32 cellular contexts compared by ENCODE assay signal in genomic region chr15:60318236-60318867, GRCh38.
"Had no signal": no experiment of that assay in that cellular context is flagged by ENCODE, and none has a peak within 500 bp of the region (broad histone marks: within the 10 kb centered on the region; RNA-seq: fewer than 3 reads in every experiment).

No MANE protein-coding gene starts in this region.

- H3K4me1 ChIP-seq: Peyer's patch, SJCRH30 had no signal

- H3K27ac ChIP-seq: Peyer's patch, RWPE1, SJCRH30 had no signal

- H3K36me3 Mint-ChIP-seq: activated CD8-positive, alpha-beta memory T cell treated with anti-CD3 and anti-CD28 coated beads, Interleukin-2, amount 10 ng/mL, durations not matched to agents 7 days and 5 days; activated naive CD8-positive, alpha-beta T cell; brain had no signal

- DNase-seq: activated B cell treated with CpG ODN at 0.5 μM for 24 hours; activated CD4-positive, alpha-beta T cell treated with anti-CD3 and anti-CD28 coated beads for 1 hour; activated CD4-positive, alpha-beta T cell treated with anti-CD3 and anti-CD28 coated beads, Interleukin-2, amount 10 ng/mL, durations not matched to agents 24 days and 14 days; activated CD4-positive, alpha-beta T cell treated with anti-CD3 and anti-CD28 coated beads, Interleukin-2, amount 50 U/mL, for 48 hours; activated CD8-positive, alpha-beta memory T cell treated with anti-CD3 and anti-CD28 coated beads, Interleukin-2, amount 10 ng/mL, durations not matched to agents 7 days and 5 days; activated gamma-delta T cell; activated naive CD4-positive, alpha-beta T cell treated with anti-CD3 and anti-CD28 coated beads for 36 hours; activated T-cell treated with anti-CD3 and anti-CD28 coated beads, Interleukin-2, amount 50 U/mL, for 24 hours; amygdala; Karpas-422; MM.1S; NCI-H1105; NCI-H1436; NCI-H1694 treated with DMSO at 0.1 percent for 48 hours; NCI-H2029 treated with DMSO at 0.1 percent for 48 hours; NCI-H2171; NCI-H2227 treated with DMSO at 0.1 percent for 48 hours; NCI-H446 treated with DMSO at 0.1 percent for 48 hours; NCI-H524 treated with DMSO at 0.1 percent for 48 hours; NCI-H748 treated with DMSO at 0.1 percent for 48 hours; NK-92 treated with Interleukin-12 subunit alpha and Interleukin-12 subunit beta, amount 100 ng/mL, for 24 hours; OCI-M1; Peyer's patch; Right ventricle myocardium superior; SJCRH30; T-helper 17 cell; T-helper 9 cell had no signal

- H3K36me3 ChIP-seq: Peyer's patch, SJCRH30 had no signal

- H3K9me3 ChIP-seq: Peyer's patch, SJCRH30 had no signal

- H3K4me3 ChIP-seq: Peyer's patch, SJCRH30 had no signal

- H3K4me1 Mint-ChIP-seq: activated B cell treated with CpG ODN at 0.5 μM for 24 hours; activated CD4-positive, alpha-beta T cell treated with anti-CD3 and anti-CD28 coated beads, Interleukin-2, amount 10 ng/mL, durations not matched to agents 24 days and 14 days; activated CD8-positive, alpha-beta memory T cell treated with anti-CD3 and anti-CD28 coated beads, Interleukin-2, amount 10 ng/mL, durations not matched to agents 7 days and 5 days; activated T-helper 17 cell treated with anti-CD3 and anti-CD28 coated beads, Interleukin-2, amount 50 U/mL, for 72 hours; central memory CD8-positive, alpha-beta T cell; T-helper 17 cell had no signal

- H3K4me3 Mint-ChIP-seq: activated B cell treated with CpG ODN at 0.5 μM for 24 hours; activated CD4-positive, alpha-beta T cell treated with anti-CD3 and anti-CD28 coated beads, Interleukin-2, amount 10 ng/mL, durations not matched to agents 24 days and 14 days; activated CD8-positive, alpha-beta memory T cell treated with anti-CD3 and anti-CD28 coated beads, Interleukin-2, amount 10 ng/mL, durations not matched to agents 7 days and 5 days; activated naive CD4-positive, alpha-beta T cell treated with anti-CD3 and anti-CD28 coated beads for 36 hours; activated naive CD8-positive, alpha-beta T cell; activated T-cell treated with anti-CD3 and anti-CD28 coated beads, Interleukin-2, amount 50 U/mL, for 24 hours; activated T-helper 17 cell treated with anti-CD3 and anti-CD28 coated beads, Interleukin-2, amount 50 U/mL, for 72 hours; brain; central memory CD8-positive, alpha-beta T cell; T-helper 17 cell had no signal

- H3K27me3 ChIP-seq: Peyer's patch, SJCRH30 had no signal

- ATAC-seq: activated CD8-positive, alpha-beta memory T cell treated with anti-CD3 and anti-CD28 coated beads, Interleukin-2, amount 10 ng/mL, durations not matched to agents 7 days and 5 days; activated T-helper 17 cell treated with anti-CD3 and anti-CD28 coated beads, Interleukin-2, amount 50 U/mL, for 72 hours; T-helper 17 cell had no signal

- H3K9me3 Mint-ChIP-seq: central memory CD8-positive, alpha-beta T cell had no signal

- H3K27ac Mint-ChIP-seq: activated B cell treated with CpG ODN at 0.5 μM for 24 hours; activated CD4-positive, alpha-beta T cell treated with anti-CD3 and anti-CD28 coated beads, Interleukin-2, amount 10 ng/mL, durations not matched to agents 24 days and 14 days; activated CD8-positive, alpha-beta memory T cell treated with anti-CD3 and anti-CD28 coated beads, Interleukin-2, amount 10 ng/mL, durations not matched to agents 7 days and 5 days; activated naive CD4-positive, alpha-beta T cell treated with anti-CD3 and anti-CD28 coated beads for 36 hours; activated naive CD8-positive, alpha-beta T cell; activated T-cell treated with anti-CD3 and anti-CD28 coated beads, Interleukin-2, amount 50 U/mL, for 24 hours; activated T-helper 17 cell treated with anti-CD3 and anti-CD28 coated beads, Interleukin-2, amount 50 U/mL, for 72 hours; T-helper 17 cell had no signal
